Comparison of ENCODE assay signal across 8 cellular contexts in genomic region chr2:84925336-84925723, GRCh38. TPM values are rescaled to one million over a fixed set of nuclear protein-coding genes. Genes with fewer than 3 reads are reported as not detected.
A peak's percentile ranks its signal among the peaks of the same experiment; 100 is the strongest.
DNase-seq lines count a peak whose midpoint lies in the region; ATAC-seq and TF ChIP-seq lines count a peak whose summit lies in the region.

No MANE protein-coding gene starts in this region.

- POLR2A ChIA-PET in A673 (lab: Charles Lee; ENCODE audit: low non-redundant PET), result no interaction called here
- POLR2A ChIA-PET in activated B cell treated with CpG ODN at 0.5 μM for 24 hours (lab: Charles Lee), result interaction anchor here (0.6 to 9.3 kb wide), 19 partner anchors 15 to 479 kb away, joined by 3 to 326 read pairs (median 7); partner anchors contain the start of genes KCMF1, TMSB10 and TRABD2A

- H3K27me3 Mint-ChIP-seq in activated B cell treated with CpG ODN at 0.5 μM for 24 hours (no peaks in the 10 kb centered on the region), memory B cell (no peaks in the 10 kb centered on the region)

- peaks cover 22% of the 10 kb centered on the region for H3K4me1 ChIP-seq in A673 (ENCODE audit: insufficient read depth, low read length, poor library complexity, severe bottlenecking)

- H3K9me3 ChIP-seq in A673 (ENCODE audit: low read depth, low read length, poor library complexity, severe bottlenecking), result no peaks in the 10 kb centered on the region

- H3K36me3 ChIP-seq in A673 (ENCODE audit: insufficient read depth, low read length, poor library complexity, severe bottlenecking), result no peaks in the 10 kb centered on the region

- peak overlapping the region; percentile 62 for H3K27ac ChIP-seq in A673 (ENCODE audit: low read depth, low read length, poor library complexity, severe bottlenecking)

- peaks cover 54% of the 10 kb centered on the region for H3K4me1 Mint-ChIP-seq in activated B cell treated with CpG ODN at 0.5 μM for 24 hours
- H3K4me1 Mint-ChIP-seq in memory B cell, result peaks cover 26% of the 10 kb centered on the region

- DNase-seq in A673 (ENCODE audit: low spot score) (no peak), activated B cell treated with CpG ODN at 0.5 μM for 24 hours (no peak), memory B cell (ENCODE audit: low spot score in 2 of 2) (no peak), NCI-H82 (lab: John Stamatoyannopoulos, UW) (no peak), AG08395 (ENCODE audit: low spot score) (no peak), NCI-H1105 (lab: John Stamatoyannopoulos, UW) (no peak)

- no peaks in the 10 kb centered on the region for H3K9me3 Mint-ChIP-seq in activated B cell treated with CpG ODN at 0.5 μM for 24 hours
- H3K9me3 Mint-ChIP-seq in memory B cell, result peaks cover 1% of the 10 kb centered on the region

- CTCF ChIA-PET in A673 (lab: Charles Lee), result interaction anchor here (0.5 to 1.3 kb wide), 4 partner anchors 18 to 51 kb away, joined by 3 to 4 read pairs (median 4); no protein-coding TSS in a partner anchor
- CTCF ChIA-PET in activated B cell treated with CpG ODN at 0.5 μM for 24 hours (lab: Charles Lee), result interaction anchor here (0.6 to 5.5 kb wide), 52 partner anchors 11 to 466 kb away, joined by 3 to 186 read pairs (median 5); partner anchors contain the start of genes KCMF1, SUCLG1, TMSB10 and TRABD2A

- peak; percentile 2 for ATAC-seq in GM21390 (IDR thresholded peaks at IDR 0.05; ENCODE audit: unreplicated experiment)
- ATAC-seq in activated B cell treated with CpG ODN at 0.5 μM for 24 hours (ENCODE audit: low read depth), result no peak
- peak; percentile 2 for ATAC-seq in memory B cell (ENCODE audit: low read depth)
- ATAC-seq in HG02852 (IDR thresholded peaks at IDR 0.05; ENCODE audit: unreplicated experiment), result no peak

- peak overlapping the region; percentile 86 for H3K27ac Mint-ChIP-seq in activated B cell treated with CpG ODN at 0.5 μM for 24 hours
- peak overlapping the region; percentile 79 for H3K27ac Mint-ChIP-seq in memory B cell

- intact Hi-C loops in A673 (cut with micrococcal nuclease; ENCODE audit: unreplicated experiment), result loop anchor here (1.0 to 5.0 kb wide), 4 partner anchors 21 to 428 kb away; partner anchors contain the start of genes TCF7L1 and TMSB10
- intact Hi-C loops in activated B cell treated with CpG ODN at 0.5 μM for 24 hours (cut with micrococcal nuclease), result loop anchor here (1.0 to 10.0 kb wide), 8 partner anchors 20 to 430 kb away; partner anchors contain the start of gene TMSB10

- H3K27me3 ChIP-seq in A673 (replicated peaks; ENCODE audit: insufficient read depth, low read depth, low read length, poor library complexity), result no peaks in the 10 kb centered on the region

- TF ChIP-seq CTCF in A673 (conservative IDR thresholded peaks at IDR 0.05; ENCODE audit: low read depth, low read length), result no peak
- TF ChIP-seq CTCF in activated B cell treated with CpG ODN at 0.5 μM for 24 hours (IDR thresholded peaks at IDR 0.05), result no peak

- peak overlapping the region; percentile 92 for H3K4me3 Mint-ChIP-seq in activated B cell treated with CpG ODN at 0.5 μM for 24 hours
- H3K4me3 Mint-ChIP-seq in memory B cell, result peak overlapping the region; percentile 99

- H3K4me3 ChIP-seq in A673 (ENCODE audit: low read depth, low read length, poor library complexity, severe bottlenecking), result no peak overlapping the region

- H3K36me3 Mint-ChIP-seq in activated B cell treated with CpG ODN at 0.5 μM for 24 hours (ENCODE audit: low read depth) (peaks cover 7% of the 10 kb centered on the region), memory B cell (no peaks in the 10 kb centered on the region)

- BruUV-seq in A673 (replicated peaks; lab: Mats Ljungman, UMichigan), result no TSS peak

RNA-seq across cellular contexts. Expression of gene TMSB10, which starts 19.9 kb away (rescaled TPM):
- total RNA-seq in A673 (2021), result 2,146 and 2,488 TPM in 2 replicates
- total RNA-seq in activated B cell treated with CpG ODN at 0.5 μM for 24 hours, result 925 and 1,069 TPM in 2 replicates

RNA-seq across cellular contexts. Expression of gene TRABD2A, which starts 44.4 kb away (rescaled TPM):
- 0.46 and 0.67 TPM in 2 replicates for total RNA-seq in A673 (2021)
- total RNA-seq in activated B cell treated with CpG ODN at 0.5 μM for 24 hours, result 3.4 and 4.5 TPM in 2 replicates

RNA-seq across cellular contexts. Expression of gene KCMF1, which starts 45.6 kb away (rescaled TPM):
- 108 and 110 TPM in 2 replicates for total RNA-seq in A673 (2021)
- total RNA-seq in activated B cell treated with CpG ODN at 0.5 μM for 24 hours, result 77.1 and 96.6 TPM in 2 replicates

Comparison
In these comparisons a context has a peak if more than half of its experiments do, and no peak if none do; other contexts are left out.
1. ATAC-seq: peak in GM21390 (single experiment) and memory B cell (single experiment); none in activated B cell treated with CpG ODN at 0.5 μM for 24 hours (single experiment) and HG02852 (single experiment).